12 cellular contexts compared by ENCODE assay signal in the genomic region with DNA sequence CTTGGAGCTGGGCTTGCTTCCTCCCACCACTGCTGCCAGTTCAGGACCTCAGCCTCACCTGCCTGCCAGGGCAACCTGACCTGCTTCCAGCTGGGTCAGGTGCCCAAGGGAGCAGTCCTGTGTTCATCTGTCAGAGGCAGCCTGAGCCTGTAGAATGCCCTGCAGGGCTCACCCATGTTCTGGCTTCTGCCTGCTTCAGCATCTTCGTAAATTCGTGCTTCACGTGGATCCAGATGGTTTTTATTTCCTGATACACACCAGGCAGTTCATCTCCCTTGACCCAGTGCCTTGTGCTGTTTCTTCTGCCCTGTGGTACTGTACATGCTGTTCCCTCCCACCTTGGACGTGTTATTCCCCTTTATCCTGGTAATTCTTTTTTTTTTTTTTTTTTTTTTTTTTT. TPM values are rescaled to one million over a fixed set of nuclear protein-coding genes. Genes with fewer than 3 reads are reported as not detected.
DNase-seq lines count a peak whose midpoint lies in the region; ATAC-seq and TF ChIP-seq lines count a peak whose summit lies in the region.
"Had no signal": no experiment of that assay in that cellular context is flagged by ENCODE, and none has a peak within 500 bp of the region (broad histone marks: within the 10 kb centered on the region; RNA-seq: fewer than 3 reads in every experiment).

No MANE protein-coding gene starts in this region.

- H3K27me3 Mint-ChIP-seq in type B pancreatic cell: no peaks in the 10 kb centered on the region
- H3K27me3 Mint-ChIP-seq: activated CD4-positive, alpha-beta T cell treated with anti-CD3 and anti-CD28 coated beads, Interleukin-2, amount 10 ng/mL, durations not matched to agents 7 days and 5 days had no signal

- H3K27me3 ChIP-seq in lower lobe of right lung (ENCODE audit: low read depth): no peaks in the 10 kb centered on the region

- peak overlapping the region; percentile 46 for H3K4me3 Mint-ChIP-seq in type B pancreatic cell
- H3K4me3 Mint-ChIP-seq: activated CD4-positive, alpha-beta T cell treated with anti-CD3 and anti-CD28 coated beads, Interleukin-2, amount 10 ng/mL, durations not matched to agents 7 days and 5 days; neural crest cell had no signal

- H3K36me3 ChIP-seq in lower lobe of right lung: peaks cover 13% of the 10 kb centered on the region

- H3K9me3 Mint-ChIP-seq in type B pancreatic cell: peaks cover 3% of the 10 kb centered on the region
- H3K9me3 Mint-ChIP-seq: activated CD4-positive, alpha-beta T cell treated with anti-CD3 and anti-CD28 coated beads, Interleukin-2, amount 10 ng/mL, durations not matched to agents 7 days and 5 days; neural crest cell had no signal

- TF ChIP-seq CTCF in cardiac fibroblast (IDR thresholded peaks at IDR 0.05; ENCODE audit: low read depth, low read length) (no peak), lower lobe of right lung (IDR thresholded peaks at IDR 0.05) (no peak), type B pancreatic cell (conservative IDR thresholded peaks at IDR 0.05) (no peak)

- peak overlapping the region; percentile 87 for H3K27ac Mint-ChIP-seq in type B pancreatic cell
- H3K27ac Mint-ChIP-seq: activated CD4-positive, alpha-beta T cell treated with anti-CD3 and anti-CD28 coated beads, Interleukin-2, amount 10 ng/mL, durations not matched to agents 7 days and 5 days had no signal

- H3K36me3 Mint-ChIP-seq in type B pancreatic cell: peaks cover 15% of the 10 kb centered on the region

- peak; percentile 16 for DNase-seq in NCI-H146 (lab: John Stamatoyannopoulos, UW)
- no peak for DNase-seq in NCI-H146 treated with DMSO at 0.1 percent for 48 hours (lab: John Stamatoyannopoulos, UW; ENCODE audit: unreplicated experiment)
- peak; percentile 16 to 19 for DNase-seq in cardiac fibroblast (ENCODE audit: low read depth in 2 of 2)
- DNase-seq in lower lobe of right lung: no peak
- no peak for DNase-seq in type B pancreatic cell (ENCODE audit: extremely low spot score, unreplicated experiment)
- DNase-seq in SW480 (ENCODE audit: low spot score): no peak
- no peak for DNase-seq in activated T-cell treated with anti-CD3 and anti-CD28 coated beads for 4 hours
- DNase-seq: activated CD4-positive, alpha-beta T cell treated with anti-CD3 and anti-CD28 coated beads, Interleukin-2, amount 10 ng/mL, durations not matched to agents 7 days and 5 days; head of caudate nucleus; NCI-H1092 had no signal

- peak overlapping the region; percentile 50 for H3K27ac ChIP-seq in lower lobe of right lung

- H3K9me3 ChIP-seq in lower lobe of right lung: no peaks in the 10 kb centered on the region

- H3K4me1 ChIP-seq in lower lobe of right lung: peaks cover 71% of the 10 kb centered on the region

- ATAC-seq in lower lobe of right lung (peak; percentile 10 to 14), HG03097 (IDR thresholded peaks at IDR 0.05; ENCODE audit: low FRiP score, unreplicated experiment) (no peak)

- H3K4me3 ChIP-seq in cardiac fibroblast (replicated peaks in 1 of 2; ENCODE audit: low read depth in 2 of 2, low read length in 2 of 2): no peak overlapping the region
- no peak overlapping the region for H3K4me3 ChIP-seq in lower lobe of right lung

- H3K4me1 Mint-ChIP-seq in type B pancreatic cell (ENCODE audit: unreplicated experiment): peaks cover 54% of the 10 kb centered on the region

- intact Hi-C loops in lower lobe of right lung (cut with DNase I): no loop called here

RNA-seq across cellular contexts. Expression of gene ARID1B, which starts 50.2 kb away (rescaled TPM):
- 95.5 TPM for total RNA-seq in lower lobe of right lung
- 66.2 and 97.2 TPM in 2 replicates for total RNA-seq in type B pancreatic cell (ENCODE audit: low replicate concordance)

Comparison
In these comparisons a context has a peak if more than half of its experiments do, and no peak if none do; other contexts are left out.
1. DNase-seq: peak in NCI-H146 (single experiment) and cardiac fibroblast (2 of 2); none in NCI-H146 treated with DMSO at 0.1 percent for 48 hours (single experiment), lower lobe of right lung (single experiment), type B pancreatic cell (single experiment), SW480 (single experiment) and activated T-cell treated with anti-CD3 and anti-CD28 coated beads for 4 hours (single experiment).